Comparison of ENCODE assay signal across 19 cellular contexts in the genomic region with DNA sequence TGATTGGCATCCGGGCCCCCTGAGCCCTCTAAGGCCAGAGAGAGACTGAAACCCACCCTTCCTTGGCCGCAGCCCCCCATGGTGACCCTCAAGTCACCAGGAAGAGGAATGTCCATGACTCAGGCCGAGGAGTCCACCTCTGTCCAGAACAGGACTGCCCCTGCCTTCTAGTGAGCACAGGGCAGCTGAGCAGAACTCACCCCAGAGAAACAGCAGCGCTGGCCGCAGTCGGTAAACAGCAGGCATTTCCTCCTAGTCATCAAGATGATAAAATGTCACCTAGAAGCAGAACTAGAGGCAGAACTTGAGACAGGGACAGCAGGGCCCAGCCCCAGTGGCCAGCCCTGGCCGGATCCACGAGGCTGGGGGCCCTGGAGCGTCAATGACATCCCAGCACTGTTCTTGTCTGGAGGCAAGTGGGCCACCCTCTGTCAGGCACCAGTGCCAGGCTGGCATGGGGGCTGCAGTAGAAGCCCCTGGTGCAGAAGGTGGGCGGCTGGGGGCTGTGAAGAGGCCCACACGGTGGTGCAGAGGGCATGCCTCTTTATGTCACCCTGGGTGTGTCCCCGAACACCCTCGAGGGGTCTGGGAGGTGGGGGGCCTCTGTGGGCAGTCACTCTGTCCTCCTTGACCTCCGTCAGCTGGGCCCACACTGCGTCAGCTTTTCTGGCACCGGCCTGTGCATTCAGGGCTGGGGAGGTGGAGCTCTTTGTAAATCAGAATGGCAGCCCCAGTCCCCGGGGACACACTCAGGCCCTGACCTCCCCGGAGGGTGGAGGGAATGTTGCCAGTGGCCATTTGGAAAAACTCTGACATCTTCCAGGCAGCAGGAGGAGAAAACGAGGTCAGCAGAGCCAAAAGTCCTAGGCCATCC.
A peak's percentile ranks its signal among the peaks of the same experiment; 100 is the strongest.
DNase-seq lines count a peak whose midpoint lies in the region; ATAC-seq and TF ChIP-seq lines count a peak whose summit lies in the region.
"Had no signal": no experiment of that assay in that cellular context is flagged by ENCODE, and none has a peak within 500 bp of the region (broad histone marks: within the 10 kb centered on the region; RNA-seq: fewer than 3 reads in every experiment).

No MANE protein-coding gene starts in this region.

- H3K4me1 Mint-ChIP-seq in H9: peaks cover 10 to 33% of the 10 kb centered on the region in 2 experiments; a peak in 3 of 4 replicates
- H3K4me1 Mint-ChIP-seq in osteocyte (ENCODE audit: unreplicated experiment): peaks cover 45% of the 10 kb centered on the region
- no peaks in the 10 kb centered on the region for H3K4me1 Mint-ChIP-seq in endodermal cell

- no peaks in the 10 kb centered on the region for H3K9me3 Mint-ChIP-seq in H9
- H3K9me3 Mint-ChIP-seq in osteocyte (ENCODE audit: unreplicated experiment): no peaks in the 10 kb centered on the region
- H3K9me3 Mint-ChIP-seq in endodermal cell: no peaks in the 10 kb centered on the region
- H3K9me3 Mint-ChIP-seq: activated T-helper 2 cell treated with anti-CD3 and anti-CD28 coated beads, Interferon-gamma antibody, Interleukin-2, Interleukin-4, amounts not matched to agents 10 μg/mL and 5 μg/mL and 100 μg/mL, durations not matched to agents 14 hours and 24 hours and 36 hours; dendritic cell treated with granulocyte-macrophage colony-stimulating factor and Interleukin-4, amounts not matched to agents 40 ng/mL and 50 ng/mL, for 4 days had no signal

- no peak overlapping the region for H3K4me3 ChIP-seq in BE2C (ENCODE audit: low read depth, low read length)
- no peak overlapping the region for H3K4me3 ChIP-seq in endodermal cell (ENCODE audit: low read length)
- H3K4me3 ChIP-seq: esophagus muscularis mucosa, smooth muscle cell had no signal

- DNase-seq in BE2C: peak; percentile 59
- DNase-seq in H9: peak; percentile 22
- peak; percentile 12 for DNase-seq in fibroblast of peridontal ligament (ENCODE audit: extremely low read depth)
- no peak for DNase-seq in osteocyte (ENCODE audit: extremely low spot score, unreplicated experiment)
- DNase-seq in endodermal cell: no peak
- no peak for DNase-seq in NCI-H1092 (lab: John Stamatoyannopoulos, UW)
- no peak for DNase-seq in stimulated activated CD4-positive, alpha-beta T cell treated with anti-CD3 and anti-CD28 coated beads, Interleukin-15, amount 100 ng/mL, for 24 hours
- DNase-seq: activated CD8-positive, alpha-beta T cell treated with anti-CD3 and anti-CD28 coated beads, Interleukin-2, amount 10 ng/mL, durations not matched to agents 7 days and 5 days; anterior cingulate cortex; CD4-positive, alpha-beta memory T cell; KG1; NCI-H226; SK-N-SH; stimulated activated naive CD4-positive, alpha-beta T cell treated with Interleukin-2 at 50 U/mL for 16 hours had no signal

- no peak for ATAC-seq in HG02610 (IDR thresholded peaks at IDR 0.05; ENCODE audit: unreplicated experiment)
- ATAC-seq: activated CD8-positive, alpha-beta T cell treated with anti-CD3 and anti-CD28 coated beads, Interleukin-2, amount 10 ng/mL, durations not matched to agents 7 days and 5 days had no signal

- H2BK12ac ChIP-seq in H9 (ENCODE audit: insufficient read length, low read depth, low read length): no peak overlapping the region

- no peak overlapping the region for H4K91ac ChIP-seq in H9 (ENCODE audit: insufficient read length, low read depth, low read length)

- WGBS in H9 (ENCODE audit: extremely low coverage, insufficient read length, low lambda C conversion rate): no CpG with 5 or more reads among the region's 19 CpGs
- WGBS in endodermal cell (ENCODE audit: insufficient coverage in 1 of 2, insufficient read length in 1 of 2), 2 experiments: 84 to 85% methylated on average over 9 to 19 of the region's 19 CpGs

- no peak overlapping the region for H3K4ac ChIP-seq in H9 (ENCODE audit: low read depth, low read length)

- H3K9me3 ChIP-seq in BE2C: no peaks in the 10 kb centered on the region
- H3K9me3 ChIP-seq in H9 (ENCODE audit: control insufficient read depth, low read depth, low read length): no peaks in the 10 kb centered on the region
- H3K9me3 ChIP-seq in endodermal cell (ENCODE audit: control insufficient read depth, low read length): no peaks in the 10 kb centered on the region
- H3K9me3 ChIP-seq: esophagus muscularis mucosa, SK-N-SH had no signal

- no peaks in the 10 kb centered on the region for H3K79me1 ChIP-seq in H9 (ENCODE audit: insufficient read depth, low read depth, low read length, poor library complexity, severe bottlenecking)

- H3K36me3 ChIP-seq in BE2C: no peaks in the 10 kb centered on the region
- no peaks in the 10 kb centered on the region for H3K36me3 ChIP-seq in endodermal cell (ENCODE audit: control insufficient read depth, insufficient read depth, low read length)
- H3K36me3 ChIP-seq: esophagus muscularis mucosa had no signal

- H3K23me2 ChIP-seq in H9 (ENCODE audit: insufficient read length, low read depth, low read length, poor library complexity, severe bottlenecking): peaks cover 18% of the 10 kb centered on the region

- H4K20me1 ChIP-seq in H9 (ENCODE audit: control insufficient read depth, insufficient read depth, insufficient read length): no peaks in the 10 kb centered on the region

- no peak overlapping the region for H2BK15ac ChIP-seq in H9 (ENCODE audit: low read depth, low read length)

- H4K5ac ChIP-seq in H9 (ENCODE audit: insufficient read length, low read depth, low read length): no peak overlapping the region

- H3K4me2 ChIP-seq in H9 (ENCODE audit: insufficient read depth, insufficient read length, low read length): no peak overlapping the region
- H3K4me2 ChIP-seq: SK-N-SH, smooth muscle cell had no signal

- H2AK5ac ChIP-seq in H9 (ENCODE audit: insufficient read length, low read length): no peak overlapping the region

- TF ChIP-seq CTCF in BE2C (IDR thresholded peaks at IDR 0.05; ENCODE audit: low read depth, low read length) (no peak), H9 (conservative IDR thresholded peaks at IDR 0.05) (no peak), osteocyte (IDR thresholded peaks at IDR 0.05) (no peak), endodermal cell (conservative IDR thresholded peaks at IDR 0.05) (no peak)

- H3K18ac ChIP-seq in H9 (ENCODE audit: insufficient read length, low read depth, low read length): no peak overlapping the region

- H3K4me3 Mint-ChIP-seq in H9 (0 out of 5 replicates have a peak overlapping the region, but pooled peaks of 1 of the 2 experiments have one; percentile 54), osteocyte (ENCODE audit: unreplicated experiment) (peak overlapping the region; percentile 8), endodermal cell (no peak overlapping the region)
- H3K4me3 Mint-ChIP-seq: dendritic cell treated with granulocyte-macrophage colony-stimulating factor and Interleukin-4, amounts not matched to agents 40 ng/mL and 50 ng/mL, for 4 days had no signal

- H2BK5ac ChIP-seq in H9 (ENCODE audit: insufficient read length, low read length): no peak overlapping the region

- no peak overlapping the region for H3K9ac ChIP-seq in H9 (ENCODE audit: extremely low read depth, insufficient read length, low read length)
- H3K9ac ChIP-seq in endodermal cell (ENCODE audit: extremely low read depth, low read length, poor library complexity, severe bottlenecking): no peak overlapping the region
- H3K9ac ChIP-seq: SK-N-SH had no signal

- no peak overlapping the region for H3K14ac ChIP-seq in H9 (ENCODE audit: insufficient read depth, low read length)

- no peak overlapping the region for H3K27ac ChIP-seq in H9 (ENCODE audit: insufficient read length, low read depth, low read length)
- H3K27ac ChIP-seq in endodermal cell (ENCODE audit: low read depth, low read length): no peak overlapping the region

- H3K27me3 ChIP-seq in BE2C (no peaks in the 10 kb centered on the region), H9 (ENCODE audit: insufficient read depth, low read length) (no peaks in the 10 kb centered on the region; the same call in 1 of the 2 replicates), endodermal cell (ENCODE audit: control insufficient read depth, insufficient read depth, low read length, poor library complexity, severe bottlenecking) (peaks cover 36% of the 10 kb centered on the region)

- no peak overlapping the region for H4K8ac ChIP-seq in H9 (replicated peaks; ENCODE audit: insufficient read length, low read depth, low read length)

- no peak overlapping the region for H2AFZ ChIP-seq in H9 (ENCODE audit: low read length)

- H3T11ph ChIP-seq in H9 (ENCODE audit: low read length): no peak overlapping the region

- H3K27me3 Mint-ChIP-seq in H9 (ENCODE audit: low read depth): peaks cover 35% of the 10 kb centered on the region
- H3K27me3 Mint-ChIP-seq in osteocyte (ENCODE audit: unreplicated experiment): peaks cover 6% of the 10 kb centered on the region
- peaks cover 34% of the 10 kb centered on the region for H3K27me3 Mint-ChIP-seq in endodermal cell (ENCODE audit: insufficient read depth)

- H3K36me3 Mint-ChIP-seq in H9 (ENCODE audit: insufficient read depth in 1 of 3, low read depth in 3 of 3) (no peaks in the 10 kb centered on the region; a peak in 1 of 7 replicates), osteocyte (ENCODE audit: unreplicated experiment) (no peaks in the 10 kb centered on the region), endodermal cell (ENCODE audit: low read depth) (no peaks in the 10 kb centered on the region)

- H3K23ac ChIP-seq in H9 (ENCODE audit: insufficient read length, low read depth, low read length): no peak overlapping the region

- no peak overlapping the region for H2BK20ac ChIP-seq in H9 (ENCODE audit: low read depth, low read length, poor library complexity, severe bottlenecking)

- no peak overlapping the region for H3K27ac Mint-ChIP-seq in H9
- peak overlapping the region; percentile 4 for H3K27ac Mint-ChIP-seq in osteocyte (ENCODE audit: unreplicated experiment)
- no peak overlapping the region for H3K27ac Mint-ChIP-seq in endodermal cell
- H3K27ac Mint-ChIP-seq: activated CD8-positive, alpha-beta T cell treated with anti-CD3 and anti-CD28 coated beads, Interleukin-2, amount 10 ng/mL, durations not matched to agents 7 days and 5 days; activated T-helper 2 cell treated with anti-CD3 and anti-CD28 coated beads, Interferon-gamma antibody, Interleukin-2, Interleukin-4, amounts not matched to agents 10 μg/mL and 5 μg/mL and 100 μg/mL, durations not matched to agents 14 hours and 24 hours and 36 hours; dendritic cell treated with granulocyte-macrophage colony-stimulating factor and Interleukin-4, amounts not matched to agents 40 ng/mL and 50 ng/mL, for 4 days had no signal

- no peak overlapping the region for H2BK120ac ChIP-seq in H9 (ENCODE audit: low read depth, low read length, poor library complexity, severe bottlenecking)

- H3K79me2 ChIP-seq in H9 (ENCODE audit: insufficient read depth, low read length): no peaks in the 10 kb centered on the region

- H3K4me1 ChIP-seq in BE2C (peaks cover 26% of the 10 kb centered on the region), H9 (ENCODE audit: insufficient read depth, low read length) (no peaks in the 10 kb centered on the region; the same call in 1 of the 2 replicates), endodermal cell (ENCODE audit: control insufficient read depth, insufficient read depth, low read length) (no peaks in the 10 kb centered on the region)

- no peak overlapping the region for H3K56ac ChIP-seq in H9 (ENCODE audit: insufficient read length, low read depth, low read length)

Comparison
In these comparisons a context has a peak if more than half of its experiments do, and no peak if none do; other contexts are left out.
1. DNase-seq: peak in BE2C (single experiment), H9 (single experiment) and fibroblast of peridontal ligament (single experiment); none in osteocyte (single experiment), endodermal cell (single experiment), NCI-H1092 (single experiment) and stimulated activated CD4-positive, alpha-beta T cell treated with anti-CD3 and anti-CD28 coated beads, Interleukin-15, amount 100 ng/mL, for 24 hours (single experiment).